18 cellular contexts compared by ENCODE assay signal in the genomic region with DNA sequence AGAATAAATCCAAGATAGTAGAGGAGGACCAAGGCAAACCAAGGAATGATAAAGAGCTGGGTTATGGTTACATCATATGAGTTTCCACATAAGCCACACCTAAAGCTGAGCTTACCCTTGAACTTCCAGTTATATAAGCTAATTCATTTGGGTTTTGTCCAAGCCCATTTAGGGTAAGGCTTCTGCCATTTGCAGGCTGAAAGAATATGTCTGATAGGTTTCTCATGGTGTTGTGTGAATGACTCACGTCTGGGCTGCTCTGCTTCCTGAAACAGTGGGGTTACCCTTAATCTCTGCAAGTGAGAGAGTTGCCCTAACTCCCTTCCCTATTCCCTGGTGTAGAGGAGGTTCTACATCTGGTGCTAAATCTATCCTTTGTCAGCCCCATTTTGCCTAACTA.
A peak's percentile ranks its signal among the peaks of the same experiment; 100 is the strongest.
DNase-seq lines count a peak whose midpoint lies in the region; ATAC-seq, FAIRE-seq and TF ChIP-seq lines count a peak whose summit lies in the region.
"Had no signal": no experiment of that assay in that cellular context is flagged by ENCODE, and none has a peak within 500 bp of the region (broad histone marks: within the 10 kb centered on the region; RNA-seq: fewer than 3 reads in every experiment).

No MANE protein-coding gene starts in this region.

- no peak overlapping the region for H3K9ac ChIP-seq in astrocyte (ENCODE audit: low read length)

- H3K4me1 ChIP-seq in breast epithelium (no peaks in the 10 kb centered on the region), astrocyte (ENCODE audit: insufficient read depth, low read length) (no peaks in the 10 kb centered on the region), foreskin keratinocyte (peaks cover 8% of the 10 kb centered on the region), upper lobe of right lung (no peaks in the 10 kb centered on the region)
- H3K4me1 ChIP-seq: upper lobe of left lung had no signal

- POLR2A ChIA-PET in MCF 10A (lab: Yijun Ruan, JAX), result interaction anchor here (0.6 to 1.2 kb wide), 2 partner anchors 11 to 20 kb away, joined by 3 read pairs; no protein-coding TSS in a partner anchor

- no peaks in the 10 kb centered on the region for H3K79me2 ChIP-seq in astrocyte (ENCODE audit: insufficient read depth, low read length)

- TF ChIP-seq CTCF in MCF 10A (IDR thresholded peaks at IDR 0.05; ENCODE audit: unreplicated experiment) (no peak), breast epithelium (IDR thresholded peaks at IDR 0.05) (no peak), astrocyte (IDR thresholded peaks at IDR 0.05; ENCODE audit: insufficient read depth, low read depth, low read length) (no peak), foreskin keratinocyte (conservative IDR thresholded peaks at IDR 0.05) (no peak), upper lobe of right lung (IDR thresholded peaks at IDR 0.05) (no peak)

- peaks cover 10% of the 10 kb centered on the region for H3K4me1 Mint-ChIP-seq in MCF 10A (ENCODE audit: insufficient read depth, unreplicated experiment)
- H3K4me1 Mint-ChIP-seq in astrocyte (ENCODE audit: low read depth, unreplicated experiment), result peaks cover 8% of the 10 kb centered on the region
- H3K4me1 Mint-ChIP-seq: activated naive CD8-positive, alpha-beta T cell treated with anti-CD3 and anti-CD28 coated beads, Interleukin-2, amount 10 ng/mL, durations not matched to agents 7 days and 5 days; stimulated activated effector memory CD8-positive, alpha-beta T cell treated with anti-CD3 and anti-CD28 coated beads, Interleukin-12 subunit alpha, Interleukin-12 subunit beta, amount 100 ng/mL, for 72 hours had no signal

- no peak overlapping the region for H3K27ac ChIP-seq in breast epithelium
- H3K27ac ChIP-seq in astrocyte (ENCODE audit: low read depth, low read length), result no peak overlapping the region
- no peak overlapping the region for H3K27ac ChIP-seq in foreskin keratinocyte
- no peak overlapping the region for H3K27ac ChIP-seq in upper lobe of right lung
- H3K27ac ChIP-seq: upper lobe of left lung had no signal

- H3K27me3 Mint-ChIP-seq in MCF 10A (ENCODE audit: insufficient read depth, unreplicated experiment), result no peaks in the 10 kb centered on the region
- H3K27me3 Mint-ChIP-seq in astrocyte (ENCODE audit: low read depth, unreplicated experiment), result no peaks in the 10 kb centered on the region

- TF ChIP-seq POLR2A in breast epithelium (IDR thresholded peaks at IDR 0.05), result no peak

- DNase-seq in MCF 10A (ENCODE audit: unreplicated experiment) (peak; percentile 79), breast epithelium (ENCODE audit: low spot score in 2 of 2) (no peak), astrocyte (ENCODE audit: low read depth) (peak; percentile 56), foreskin keratinocyte (peak; percentile 76 to 82), upper lobe of right lung (no peak), NCI-H510A treated with DMSO at 0.1 percent for 48 hours (lab: John Stamatoyannopoulos, UW) (no peak), middle frontal gyrus (ENCODE audit: extremely low spot score, low spot score) (no peak)
- DNase-seq: 8988T; activated CD8-positive, alpha-beta T cell treated with anti-CD3 and anti-CD28 coated beads for 36 hours; activated naive CD8-positive, alpha-beta T cell treated with anti-CD3 and anti-CD28 coated beads, Interleukin-2, amount 10 ng/mL, durations not matched to agents 7 days and 5 days; CD8-positive, alpha-beta T cell; H9; NCI-H1105 treated with DMSO at 0.1 percent for 48 hours; NCI-H345; upper lobe of left lung had no signal

- CTCF ChIA-PET in MCF 10A (lab: Yijun Ruan, JAX), result interaction anchor here (0.9 kb wide), 2 partner anchors 11 to 75 kb away, joined by 3 to 5 read pairs; no protein-coding TSS in a partner anchor

- H4K20me1 ChIP-seq in astrocyte (ENCODE audit: insufficient read depth, low read length), result no peaks in the 10 kb centered on the region

- H3K27ac Mint-ChIP-seq in MCF 10A (ENCODE audit: low read depth, unreplicated experiment), result peak overlapping the region; percentile 42
- peak overlapping the region; percentile 47 for H3K27ac Mint-ChIP-seq in astrocyte (ENCODE audit: unreplicated experiment)
- H3K27ac Mint-ChIP-seq: activated CD8-positive, alpha-beta T cell treated with anti-CD3 and anti-CD28 coated beads for 36 hours; activated naive CD8-positive, alpha-beta T cell treated with anti-CD3 and anti-CD28 coated beads, Interleukin-2, amount 10 ng/mL, durations not matched to agents 7 days and 5 days; CD8-positive, alpha-beta T cell; H9; stimulated activated effector memory CD8-positive, alpha-beta T cell treated with anti-CD3 and anti-CD28 coated beads, Interleukin-12 subunit alpha, Interleukin-12 subunit beta, amount 100 ng/mL, for 72 hours had no signal

- H3K9me3 ChIP-seq in breast epithelium (no peaks in the 10 kb centered on the region), astrocyte (ENCODE audit: insufficient read depth, low read depth, low read length) (no peaks in the 10 kb centered on the region), upper lobe of right lung (no peaks in the 10 kb centered on the region)
- H3K9me3 ChIP-seq: upper lobe of left lung had no signal

- intact Hi-C loops in MCF 10A (cut with micrococcal nuclease), result no loop called here
- intact Hi-C loops in breast epithelium (cut with DNase I; ENCODE audit: low total_unique reads), result no loop called here
- intact Hi-C loops in upper lobe of right lung (cut with DNase I), result no loop called here

- H3K4me3 ChIP-seq in breast epithelium, result no peak overlapping the region
- no peak overlapping the region for H3K4me3 ChIP-seq in astrocyte (ENCODE audit: insufficient read depth, low read depth, low read length)
- no peak overlapping the region for H3K4me3 ChIP-seq in upper lobe of right lung
- H3K4me3 ChIP-seq: upper lobe of left lung had no signal

- H3K9me3 Mint-ChIP-seq in MCF 10A (ENCODE audit: unreplicated experiment) (no peaks in the 10 kb centered on the region), astrocyte (ENCODE audit: unreplicated experiment) (peaks cover 4% of the 10 kb centered on the region)
- H3K9me3 Mint-ChIP-seq: activated CD8-positive, alpha-beta T cell treated with anti-CD3 and anti-CD28 coated beads for 36 hours; activated naive CD8-positive, alpha-beta T cell treated with anti-CD3 and anti-CD28 coated beads, Interleukin-2, amount 10 ng/mL, durations not matched to agents 7 days and 5 days; CD8-positive, alpha-beta T cell; stimulated activated effector memory CD8-positive, alpha-beta T cell treated with anti-CD3 and anti-CD28 coated beads, Interleukin-12 subunit alpha, Interleukin-12 subunit beta, amount 100 ng/mL, for 72 hours had no signal

- no TSS peak for BruUV-seq in MCF 10A (replicated peaks; lab: Mats Ljungman, UMichigan)

- no peaks in the 10 kb centered on the region for H3K36me3 ChIP-seq in breast epithelium
- H3K36me3 ChIP-seq in astrocyte (ENCODE audit: insufficient read depth, low read length), result no peaks in the 10 kb centered on the region
- H3K36me3 ChIP-seq in upper lobe of right lung, result no peaks in the 10 kb centered on the region
- H3K36me3 ChIP-seq: upper lobe of left lung had no signal

- H3K27me3 ChIP-seq in breast epithelium (no peaks in the 10 kb centered on the region), astrocyte (ENCODE audit: insufficient read depth, low read length) (no peaks in the 10 kb centered on the region), foreskin keratinocyte (no peaks in the 10 kb centered on the region), upper lobe of right lung (no peaks in the 10 kb centered on the region)
- H3K27me3 ChIP-seq: upper lobe of left lung had no signal

- FAIRE-seq in astrocyte (lab: Jason Lieb, UNC), result no peak
- FAIRE-seq: GM12891 had no signal

- H3K4me3 Mint-ChIP-seq in MCF 10A (ENCODE audit: unreplicated experiment) (no peak overlapping the region), astrocyte (ENCODE audit: unreplicated experiment) (no peak overlapping the region)
- H3K4me3 Mint-ChIP-seq: activated CD8-positive, alpha-beta T cell treated with anti-CD3 and anti-CD28 coated beads for 36 hours; activated naive CD8-positive, alpha-beta T cell treated with anti-CD3 and anti-CD28 coated beads, Interleukin-2, amount 10 ng/mL, durations not matched to agents 7 days and 5 days; CD8-positive, alpha-beta T cell; H9; stimulated activated effector memory CD8-positive, alpha-beta T cell treated with anti-CD3 and anti-CD28 coated beads, Interleukin-12 subunit alpha, Interleukin-12 subunit beta, amount 100 ng/mL, for 72 hours had no signal

- ATAC-seq in foreskin keratinocyte (peak; percentile 97), upper lobe of right lung (peak; percentile 79), HG03521 (IDR thresholded peaks at IDR 0.05; ENCODE audit: unreplicated experiment) (no peak)
- ATAC-seq: activated CD8-positive, alpha-beta T cell treated with anti-CD3 and anti-CD28 coated beads for 36 hours; CD8-positive, alpha-beta T cell; stimulated activated effector memory CD8-positive, alpha-beta T cell treated with anti-CD3 and anti-CD28 coated beads, Interleukin-12 subunit alpha, Interleukin-12 subunit beta, amount 100 ng/mL, for 72 hours had no signal

- H3K4me2 ChIP-seq in astrocyte (ENCODE audit: low read length), result no peak overlapping the region

- no peak overlapping the region for H2AFZ ChIP-seq in astrocyte (ENCODE audit: low read depth, low read length)

- H3K36me3 Mint-ChIP-seq in MCF 10A (ENCODE audit: insufficient read depth, unreplicated experiment) (no peaks in the 10 kb centered on the region), astrocyte (ENCODE audit: low read depth, unreplicated experiment) (no peaks in the 10 kb centered on the region)
- H3K36me3 Mint-ChIP-seq: activated naive CD8-positive, alpha-beta T cell treated with anti-CD3 and anti-CD28 coated beads, Interleukin-2, amount 10 ng/mL, durations not matched to agents 7 days and 5 days; CD8-positive, alpha-beta T cell; stimulated activated effector memory CD8-positive, alpha-beta T cell treated with anti-CD3 and anti-CD28 coated beads, Interleukin-12 subunit alpha, Interleukin-12 subunit beta, amount 100 ng/mL, for 72 hours had no signal

Comparison
In these comparisons a context has a peak if more than half of its experiments do, and no peak if none do; other contexts are left out.
1. DNase-seq: peak in MCF 10A (single experiment), astrocyte (single experiment) and foreskin keratinocyte (2 of 2); none in breast epithelium (0 of 2), upper lobe of right lung (single experiment), NCI-H510A treated with DMSO at 0.1 percent for 48 hours (single experiment) and middle frontal gyrus (single experiment).